ENCODE assay signal across 8 cellular contexts in the genomic region with DNA sequence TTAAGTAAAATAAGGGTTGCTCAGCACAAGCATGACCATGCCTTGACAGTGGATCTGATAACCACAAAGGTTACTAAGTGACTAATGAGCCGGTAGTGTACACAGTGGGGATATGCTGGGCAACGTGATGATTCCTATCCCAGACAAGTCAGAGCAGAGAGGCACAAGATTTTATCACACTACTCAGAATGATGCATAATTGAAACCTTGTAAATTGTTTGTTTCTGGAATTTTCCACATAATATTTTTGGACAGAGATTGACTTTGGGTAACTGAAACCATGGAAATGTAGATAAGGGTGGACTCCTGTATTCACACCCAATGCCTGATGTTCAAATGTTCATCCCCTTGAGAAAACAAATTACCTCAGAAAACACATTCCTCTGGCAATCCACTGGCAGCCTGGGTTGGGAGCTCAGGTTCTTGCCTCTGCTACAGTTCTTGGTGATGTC. TPM values are rescaled to one million over a fixed set of nuclear protein-coding genes. Genes with fewer than 3 reads are reported as not detected.
A peak's percentile ranks its signal among the peaks of the same experiment; 100 is the strongest.
DNase-seq lines count a peak whose midpoint lies in the region; ATAC-seq and TF ChIP-seq lines count a peak whose summit lies in the region.

No MANE protein-coding gene starts in this region.

- H3K9me3 ChIP-seq in fibroblast of lung (ENCODE audit: control insufficient read depth, insufficient read depth, low read depth, low read length) (no peaks in the 10 kb centered on the region), aorta (ENCODE audit: control insufficient read depth, low read length) (no peaks in the 10 kb centered on the region)

- no peaks in the 10 kb centered on the region for H3K79me2 ChIP-seq in fibroblast of lung (ENCODE audit: control insufficient read depth, insufficient read depth, low read length)

- no peaks in the 10 kb centered on the region for H3K36me3 ChIP-seq in fibroblast of lung (ENCODE audit: control insufficient read depth, insufficient read depth, low read length)
- H3K36me3 ChIP-seq in aorta (ENCODE audit: control insufficient read depth in 1 of 2, insufficient read depth in 2 of 2, low read length in 1 of 2): no peaks in the 10 kb centered on the region

- no peaks in the 10 kb centered on the region for H4K20me1 ChIP-seq in fibroblast of lung (ENCODE audit: control insufficient read depth, extremely low read depth, insufficient read depth, low read length)

- no peak overlapping the region for H3K9ac ChIP-seq in fibroblast of lung (ENCODE audit: insufficient read depth, low read length)

- H3K4me3 ChIP-seq in fibroblast of lung (replicated peaks in 1 of 4; ENCODE audit: control extremely low read depth in 1 of 4, insufficient read depth in 1 of 4, low read depth in 3 of 4, low read length in 4 of 4) (no peak overlapping the region), aorta (ENCODE audit: low read length in 2 of 2) (no peak overlapping the region)

- TF ChIP-seq CTCF in fibroblast of lung (conservative IDR thresholded peaks at IDR 0.05 in 1 of 2, IDR thresholded peaks at IDR 0.05 in 1 of 2; ENCODE audit: low read depth in 1 of 2, low read length in 2 of 2): no peak

- ATAC-seq in GM21447 (IDR thresholded peaks at IDR 0.05; ENCODE audit: unreplicated experiment) (peak; percentile 98), GM21390 (IDR thresholded peaks at IDR 0.05; ENCODE audit: unreplicated experiment) (no peak), GM21360 (IDR thresholded peaks at IDR 0.05; ENCODE audit: unreplicated experiment) (no peak), aorta (ENCODE audit: low FRiP score) (no peak)

- 38 to 39% methylated on average over 2 of the region's 2 CpGs for WGBS in aorta, 2 donors

- intact Hi-C loops in aorta (cut with DNase I): no loop called here

- H3K4me2 ChIP-seq in fibroblast of lung (ENCODE audit: extremely low read depth, insufficient read depth, low read length): peak overlapping the region; percentile 21

- H2AFZ ChIP-seq in fibroblast of lung (ENCODE audit: low read length): no peak overlapping the region

- peak; percentile 91 for DNase-seq in EH (ENCODE audit: low read depth)
- DNase-seq in HS-5 (ENCODE audit: low read depth): peak; percentile 68
- peak; percentile 26 to 91 for DNase-seq in fibroblast of lung (ENCODE audit: low read depth in 2 of 2)
- no peak for DNase-seq in aorta
- DNase-seq in NOMO-1 treated with DMSO at 0.1 percent for 48 hours (lab: John Stamatoyannopoulos, UW; ENCODE audit: unreplicated experiment): no peak

- peaks cover 11% of the 10 kb centered on the region for H3K4me1 ChIP-seq in fibroblast of lung (ENCODE audit: control insufficient read depth, extremely low read depth, insufficient read depth, low read length)
- no peaks in the 10 kb centered on the region for H3K4me1 ChIP-seq in aorta (ENCODE audit: control insufficient read depth in 1 of 2, insufficient read depth in 2 of 2, low read length in 2 of 2)

- H3K27ac ChIP-seq in fibroblast of lung (ENCODE audit: insufficient read depth, low read length): peak overlapping the region; percentile 37
- no peak overlapping the region for H3K27ac ChIP-seq in aorta (ENCODE audit: low read depth in 1 of 2, low read length in 2 of 2)

- H3K27me3 ChIP-seq in fibroblast of lung (ENCODE audit: control insufficient read depth, insufficient read depth, low read length) (no peaks in the 10 kb centered on the region), aorta (ENCODE audit: control insufficient read depth in 1 of 2, insufficient read depth in 2 of 2, low read length in 1 of 2) (no peaks in the 10 kb centered on the region)

RNA-seq across cellular contexts. Expression of gene ERAP1, which starts 16.2 kb away (rescaled TPM):
- total RNA-seq in fibroblast of lung (40.8 and 60.4 TPM in 2 replicates), aorta (10 to 100 TPM; 35.7 to 50.6 TPM)
- polyA plus RNA-seq in fibroblast of lung (60.5 and 75.6 TPM in 2 replicates), aorta (10 to 100 TPM in 1 of 2 donors, 1 to 10 TPM in 1; 8.4 to 10.5 TPM)
- 22.3 and 35.2 TPM in 2 replicates for polyA plus RNA-seq in fibroblast of lung (2012)
- polyA minus RNA-seq in fibroblast of lung (ENCODE audit: low replicate concordance): 29.4 and 83.0 TPM in 2 replicates

RNA-seq across cellular contexts. Expression of gene ERAP2, which starts 52.4 kb away (rescaled TPM):
- total RNA-seq in fibroblast of lung (66.0 and 180 TPM in 2 replicates), aorta (10 to 100 TPM; 10.8 to 24.2 TPM)
- polyA plus RNA-seq in fibroblast of lung (56.7 and 70.9 TPM in 2 replicates), aorta (1 to 10 TPM in 1 of 2 donors, under 1 TPM in 1; 0.63 to 1.0 TPM)
- 24.1 and 31.0 TPM in 2 replicates for polyA plus RNA-seq in fibroblast of lung (2012)
- 25.3 and 32.8 TPM in 2 replicates for polyA minus RNA-seq in fibroblast of lung (ENCODE audit: low replicate concordance)

Comparison
In these comparisons a context has a peak if more than half of its experiments do, and no peak if none do; other contexts are left out.
1. DNase-seq: peak in EH (single experiment), HS-5 (single experiment) and fibroblast of lung (2 of 2); none in aorta (0 of 2) and NOMO-1 treated with DMSO at 0.1 percent for 48 hours (single experiment).